Comparison of ENCODE assay signal across 13 cellular contexts in the genomic region with DNA sequence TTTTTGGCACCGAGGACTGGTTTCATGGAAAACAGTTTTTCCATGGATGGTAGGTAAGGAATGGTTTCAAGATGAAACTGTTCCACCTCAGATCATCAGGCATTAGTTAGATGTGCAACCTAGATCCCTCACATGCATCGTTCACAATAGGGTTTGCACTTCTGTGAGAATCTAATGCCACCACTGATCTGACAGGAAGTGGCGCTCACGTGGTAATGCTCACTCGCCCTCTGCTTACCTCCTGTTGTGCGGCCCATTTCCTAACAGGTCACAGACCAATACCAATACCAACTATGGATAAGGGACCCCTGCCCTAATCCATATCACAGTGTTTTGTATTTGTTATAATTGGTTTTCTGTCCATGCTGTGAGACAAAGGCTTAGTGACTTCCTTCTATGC. TPM values are rescaled to one million over a fixed set of nuclear protein-coding genes. Genes with fewer than 3 reads are reported as not detected.
A peak's percentile ranks its signal among the peaks of the same experiment; 100 is the strongest.
DNase-seq lines count a peak whose midpoint lies in the region; ATAC-seq and TF ChIP-seq lines count a peak whose summit lies in the region.
"Had no signal": no experiment of that assay in that cellular context is flagged by ENCODE, and none has a peak within 500 bp of the region (broad histone marks: within the 10 kb centered on the region; RNA-seq: fewer than 3 reads in every experiment).

No MANE protein-coding gene starts in this region.

- in situ Hi-C loops in transverse colon (cut with MboI; ENCODE audit: low pct_ligation_motif_present in 1 of 4, low pct_unique_long_range_greater_than_20kb in 1 of 4, low sequenced_read_pairs in 3 of 4) = no loop called here

- no peak for TF ChIP-seq EP300 in transverse colon (IDR thresholded peaks at IDR 0.05; ENCODE audit: low read depth)

- peaks cover 0 to 4% (median 0%) of the 10 kb centered on the region in 8 donors for H3K9me3 Mint-ChIP-seq in CD4-positive, alpha-beta memory T cell
- H3K9me3 Mint-ChIP-seq in activated T-cell treated with anti-CD3 and anti-CD28 coated beads, Interleukin-2, amount 50 U/mL, for 4 hours = no peaks in the 10 kb centered on the region
- H3K9me3 Mint-ChIP-seq in naive thymus-derived CD4-positive, alpha-beta T cell = peaks cover 0 to 5% (median 0%) of the 10 kb centered on the region in 11 donors

- intact Hi-C loops in CD4-positive, alpha-beta memory T cell (cut with micrococcal nuclease) = loop anchor here (1.0 kb wide), 1 partner anchor 59 kb away; the partner anchor contains the start of gene SLMAP
- intact Hi-C loops in naive thymus-derived CD4-positive, alpha-beta T cell (cut with micrococcal nuclease) = loop anchor here in 1 of 2 donors (2.0 to 5.0 kb wide), 2 partner anchors 14 to 123 kb away; partner anchors contain the start of gene DENND6A
- intact Hi-C loops in transverse colon (cut with DNase I; ENCODE audit: low total_unique reads) = no loop called here

- H3K4me2 ChIP-seq in Loucy (ENCODE audit: low read depth, low read length, poor library complexity, severe bottlenecking) = peak overlapping the region; percentile 10
- no peak overlapping the region for H3K4me2 ChIP-seq in MM.1S (ENCODE audit: low read depth, low read length)

- H3K4me1 ChIP-seq in CD4-positive, alpha-beta memory T cell (ENCODE audit: insufficient read depth, low read length) = peaks cover 20% of the 10 kb centered on the region
- peaks cover 8% of the 10 kb centered on the region for H3K4me1 ChIP-seq in Loucy (ENCODE audit: insufficient read depth, low read length, poor library complexity, severe bottlenecking)
- peaks cover 6 to 21% of the 10 kb centered on the region in 2 donors for H3K4me1 ChIP-seq in naive thymus-derived CD4-positive, alpha-beta T cell (ENCODE audit: control insufficient read depth in 2 of 2, insufficient read depth in 2 of 2, low read length in 2 of 2)
- H3K4me1 ChIP-seq in BE2C = no peaks in the 10 kb centered on the region
- peaks cover 0 to 13% (median 1%) of the 10 kb centered on the region in 4 donors for H3K4me1 ChIP-seq in transverse colon
- H3K4me1 ChIP-seq in MM.1S (ENCODE audit: low read length) = no peaks in the 10 kb centered on the region

- H3K4me3 ChIP-seq in CD4-positive, alpha-beta memory T cell (ENCODE audit: low read length in 2 of 2) = peak overlapping the region in 1 of 2 donors; percentile 5
- no peak overlapping the region for H3K4me3 ChIP-seq in Loucy (ENCODE audit: low read length, poor library complexity, severe bottlenecking)
- H3K4me3 ChIP-seq in naive thymus-derived CD4-positive, alpha-beta T cell (ENCODE audit: low read length) = peak overlapping the region; percentile 5
- H3K4me3 ChIP-seq in BE2C (ENCODE audit: low read depth, low read length) = no peak overlapping the region
- H3K4me3 ChIP-seq in transverse colon = no peak overlapping the region
- no peak overlapping the region for H3K4me3 ChIP-seq in MM.1S (ENCODE audit: low read length)
- H3K4me3 ChIP-seq: lung had no signal

- H3K79me2 ChIP-seq in Loucy (ENCODE audit: insufficient read depth, low read length) = peaks cover 91% of the 10 kb centered on the region
- peaks cover 83% of the 10 kb centered on the region for H3K79me2 ChIP-seq in MM.1S (ENCODE audit: low read length)

- CTCF ChIA-PET in CD4-positive, alpha-beta memory T cell (lab: Charles Lee; ENCODE audit: partially characterized antibody) = interaction anchor here (1.8 to 1.9 kb wide), 2 partner anchors 9 to 11 kb away, joined by 3 to 11 read pairs; no protein-coding TSS in a partner anchor
- CTCF ChIA-PET in naive thymus-derived CD4-positive, alpha-beta T cell (lab: Charles Lee) = no interaction called here

- TF ChIP-seq POLR2A in transverse colon (IDR thresholded peaks at IDR 0.05) = no peak

- no peaks in the 10 kb centered on the region for H3K27me3 Mint-ChIP-seq in CD4-positive, alpha-beta memory T cell
- H3K27me3 Mint-ChIP-seq in activated T-cell treated with anti-CD3 and anti-CD28 coated beads, Interleukin-2, amount 50 U/mL, for 4 hours (ENCODE audit: low read depth) = no peaks in the 10 kb centered on the region
- no peaks in the 10 kb centered on the region for H3K27me3 Mint-ChIP-seq in naive thymus-derived CD4-positive, alpha-beta T cell

- H3K36me3 Mint-ChIP-seq in CD4-positive, alpha-beta memory T cell = peaks cover 2 to 7% of the 10 kb centered on the region in 2 donors
- peaks cover 4% of the 10 kb centered on the region for H3K36me3 Mint-ChIP-seq in activated T-cell treated with anti-CD3 and anti-CD28 coated beads, Interleukin-2, amount 50 U/mL, for 4 hours (ENCODE audit: insufficient read depth)
- H3K36me3 Mint-ChIP-seq in naive thymus-derived CD4-positive, alpha-beta T cell = peaks cover 0 to 16% (median 10%) of the 10 kb centered on the region in 5 donors

- no peaks in the 10 kb centered on the region for H3K36me3 ChIP-seq in CD4-positive, alpha-beta memory T cell (ENCODE audit: insufficient read depth, low read length)
- H3K36me3 ChIP-seq in Loucy (ENCODE audit: insufficient read depth, low read length) (0 out of 2 replicates have a peak, but pooled peaks cover 5% of the 10 kb centered on the region), BE2C (no peaks in the 10 kb centered on the region), transverse colon (peaks cover 0 to 5% (median 0%) of the 10 kb centered on the region in 4 donors), MM.1S (replicated peaks; ENCODE audit: insufficient read depth, low read length) (no peaks in the 10 kb centered on the region)
- no peaks in the 10 kb centered on the region for H3K36me3 ChIP-seq in naive thymus-derived CD4-positive, alpha-beta T cell (ENCODE audit: control insufficient read depth in 2 of 3, insufficient read depth in 3 of 3, low read length in 3 of 3)

- H3K9ac ChIP-seq in Loucy (ENCODE audit: low read depth, low read length, poor library complexity, severe bottlenecking) = no peak overlapping the region
- no peak overlapping the region for H3K9ac ChIP-seq in MM.1S (ENCODE audit: low read length)

- H3K9me3 ChIP-seq in CD4-positive, alpha-beta memory T cell (ENCODE audit: control insufficient read depth in 1 of 2, low read length in 2 of 2) = no peaks in the 10 kb centered on the region
- H3K9me3 ChIP-seq in Loucy (ENCODE audit: insufficient read depth, low read depth, low read length) (no peaks in the 10 kb centered on the region), BE2C (no peaks in the 10 kb centered on the region), transverse colon (no peaks in the 10 kb centered on the region), MM.1S (replicated peaks; ENCODE audit: insufficient read depth, low read length) (no peaks in the 10 kb centered on the region)
- no peaks in the 10 kb centered on the region for H3K9me3 ChIP-seq in naive thymus-derived CD4-positive, alpha-beta T cell (ENCODE audit: control insufficient read depth in 2 of 3, low read length in 3 of 3)

- peak overlapping the region in 7 of 8 donors; percentile 5 to 79 (median 72) for H3K4me3 Mint-ChIP-seq in CD4-positive, alpha-beta memory T cell
- H3K4me3 Mint-ChIP-seq in activated T-cell treated with anti-CD3 and anti-CD28 coated beads, Interleukin-2, amount 50 U/mL, for 4 hours = no peak overlapping the region
- peak overlapping the region; percentile 22 to 82 (median 64) for H3K4me3 Mint-ChIP-seq in naive thymus-derived CD4-positive, alpha-beta T cell

- peak overlapping the region; percentile 3 for H3K27ac ChIP-seq in CD4-positive, alpha-beta memory T cell (ENCODE audit: low read depth, low read length)
- no peak overlapping the region for H3K27ac ChIP-seq in naive thymus-derived CD4-positive, alpha-beta T cell (ENCODE audit: low read depth, low read length)
- H3K27ac ChIP-seq in transverse colon (no peak overlapping the region), MM.1S (ENCODE audit: low read length) (no peak overlapping the region)
- H3K27ac ChIP-seq: HL-60 had no signal

- no peaks in the 10 kb centered on the region for H3K27me3 ChIP-seq in CD4-positive, alpha-beta memory T cell (ENCODE audit: insufficient read depth, low read length)
- H3K27me3 ChIP-seq in Loucy (ENCODE audit: insufficient read depth, low read length, poor library complexity, severe bottlenecking) = no peaks in the 10 kb centered on the region
- H3K27me3 ChIP-seq in naive thymus-derived CD4-positive, alpha-beta T cell (ENCODE audit: control insufficient read depth in 2 of 2, insufficient read depth in 2 of 2, low read length in 2 of 2) = no peaks in the 10 kb centered on the region
- H3K27me3 ChIP-seq in BE2C = no peaks in the 10 kb centered on the region
- H3K27me3 ChIP-seq in transverse colon = no peaks in the 10 kb centered on the region
- H3K27me3 ChIP-seq in MM.1S (replicated peaks; ENCODE audit: insufficient read depth, low read length) = no peaks in the 10 kb centered on the region

- H3K9me2 ChIP-seq in Loucy (replicated peaks; ENCODE audit: low read depth, low read length) (no peaks in the 10 kb centered on the region), MM.1S (replicated peaks; ENCODE audit: insufficient read depth, low read length) (no peaks in the 10 kb centered on the region)

- peak in 4 of 5 donors; percentile 28 to 44 (median 34) for DNase-seq in CD4-positive, alpha-beta memory T cell
- DNase-seq in activated T-cell treated with anti-CD3 and anti-CD28 coated beads, Interleukin-2, amount 50 U/mL, for 4 hours = peak; percentile 17
- DNase-seq in naive thymus-derived CD4-positive, alpha-beta T cell = peak in 6 of 9 donors; percentile 20 to 38 (median 34)
- DNase-seq in NOMO-1 treated with dmso at 0.1 percent for 144 hours (lab: John Stamatoyannopoulos, UW; ENCODE audit: unreplicated experiment) = no peak
- DNase-seq in BE2C = no peak
- DNase-seq in transverse colon = no peak
- DNase-seq in MM.1S = no peak
- DNase-seq: EL, NCI-H446 had no signal

- POLR2A ChIA-PET in CD4-positive, alpha-beta memory T cell (lab: Charles Lee; ENCODE audit: partially characterized antibody) = interaction anchor here (0.6 to 1.0 kb wide), 4 partner anchors 8 to 218 kb away, joined by 3 read pairs; partner anchors contain the start of gene ARF4
- POLR2A ChIA-PET in naive thymus-derived CD4-positive, alpha-beta T cell (lab: Charles Lee) = interaction anchor here (1.0 to 1.7 kb wide), 3 partner anchors 17 to 59 kb away, joined by 3 to 4 read pairs (median 3); partner anchors contain the start of gene SLMAP

- H3F3A ChIP-seq in Loucy (ENCODE audit: low read depth) = no peaks in the 10 kb centered on the region
- no peaks in the 10 kb centered on the region for H3F3A ChIP-seq in MM.1S (ENCODE audit: insufficient read depth, low read length)

- 78% methylated on average over 6 of the region's 6 CpGs; no CpG with 5 or more reads in 1 of the 2 donors for WGBS in transverse colon (ENCODE audit: low coverage in 1 of 2), 2 donors

- H4K20me1 ChIP-seq in Loucy (ENCODE audit: insufficient read depth, low read length, poor library complexity, severe bottlenecking) (peaks cover 11% of the 10 kb centered on the region), MM.1S (ENCODE audit: insufficient read depth, low read length) (peaks cover 12% of the 10 kb centered on the region; the same call in 1 of the 2 replicates)

- H2AFZ ChIP-seq in Loucy (ENCODE audit: low read length) (no peak overlapping the region), MM.1S (ENCODE audit: low read length) (no peak overlapping the region)

- H3K27ac Mint-ChIP-seq in CD4-positive, alpha-beta memory T cell = peak overlapping the region; percentile 14 to 82 (median 42)
- peak overlapping the region in 8 of 9 donors; percentile 25 to 91 (median 75) for H3K27ac Mint-ChIP-seq in naive thymus-derived CD4-positive, alpha-beta T cell

- ATAC-seq in activated T-cell treated with anti-CD3 and anti-CD28 coated beads, Interleukin-2, amount 50 U/mL, for 4 hours = peak; percentile 63 to 72
- peak; percentile 86 for ATAC-seq in naive thymus-derived CD4-positive, alpha-beta T cell
- ATAC-seq: Right ventricle myocardium inferior had no signal

- H3K4me1 Mint-ChIP-seq in CD4-positive, alpha-beta memory T cell = peaks cover 28 to 40% (median 33%) of the 10 kb centered on the region in 4 donors
- H3K4me1 Mint-ChIP-seq in activated T-cell treated with anti-CD3 and anti-CD28 coated beads, Interleukin-2, amount 50 U/mL, for 4 hours (ENCODE audit: low read depth) = peaks cover 36% of the 10 kb centered on the region
- H3K4me1 Mint-ChIP-seq in naive thymus-derived CD4-positive, alpha-beta T cell = peaks cover 21 to 66% (median 52%) of the 10 kb centered on the region in 7 donors

- no peak for TF ChIP-seq CTCF in Loucy (conservative IDR thresholded peaks at IDR 0.05; ENCODE audit: low read length)
- TF ChIP-seq CTCF in BE2C (IDR thresholded peaks at IDR 0.05; ENCODE audit: low read depth, low read length) = no peak
- TF ChIP-seq CTCF in transverse colon (IDR thresholded peaks at IDR 0.05) = no peak
- no peak for TF ChIP-seq CTCF in MM.1S (IDR thresholded peaks at IDR 0.05; ENCODE audit: low read length)

RNA-seq across cellular contexts. Expression of gene SLMAP, which starts 58.9 kb away (rescaled TPM):
- 10 to 100 TPM; 58.6 to 69.0 TPM for total RNA-seq in CD4-positive, alpha-beta memory T cell
- polyA plus RNA-seq in CD4-positive, alpha-beta memory T cell = 10 to 100 TPM; 17.5 to 27.4 TPM
- total RNA-seq in activated T-cell treated with anti-CD3 and anti-CD28 coated beads, Interleukin-2, amount 50 U/mL, for 4 hours = 10 to 100 TPM; 55.7 to 61.4 (median 56.1) TPM
- total RNA-seq in naive thymus-derived CD4-positive, alpha-beta T cell = 10 to 100 TPM; 54.6 to 77.1 (median 66.6) TPM
- polyA plus RNA-seq in naive thymus-derived CD4-positive, alpha-beta T cell = 10 to 100 TPM; 20.2 to 30.8 TPM
- 11.4 TPM for polyA plus RNA-seq in BE2C (2012; ENCODE audit: insufficient read depth, insufficient read length, low read depth)
- 100 to 1,000 TPM; 111 to 162 (median 119) TPM for total RNA-seq in transverse colon

Comparison
In these comparisons a context has a peak if more than half of its experiments do, and no peak if none do; other contexts are left out.
1. DNase-seq: peak in CD4-positive, alpha-beta memory T cell (4 of 5), activated T-cell treated with anti-CD3 and anti-CD28 coated beads, Interleukin-2, amount 50 U/mL, for 4 hours (single experiment) and naive thymus-derived CD4-positive, alpha-beta T cell (6 of 9); none in NOMO-1 treated with dmso at 0.1 percent for 144 hours (single experiment), BE2C (single experiment), transverse colon (single experiment) and MM.1S (single experiment).